Comparison of ENCODE assay signal across 9 cellular contexts in genomic region chr2:164014068-164014577, GRCh38.
DNase-seq lines count a peak whose midpoint lies in the region; ATAC-seq, FAIRE-seq and TF ChIP-seq lines count a peak whose summit lies in the region.
"Had no signal": no experiment of that assay in that cellular context is flagged by ENCODE, and none has a peak within 500 bp of the region (broad histone marks: within the 10 kb centered on the region; RNA-seq: fewer than 3 reads in every experiment).

No MANE protein-coding gene starts in this region.

- no peak overlapping the region for H3K27ac Mint-ChIP-seq in endodermal cell
- H3K27ac Mint-ChIP-seq: dendritic cell treated with granulocyte-macrophage colony-stimulating factor and Interleukin-4, amounts not matched to agents 40 ng/mL and 50 ng/mL, for 4 days; immature natural killer cell had no signal

- H3K4me3 Mint-ChIP-seq in endodermal cell: no peak overlapping the region
- H3K4me3 Mint-ChIP-seq: dendritic cell treated with granulocyte-macrophage colony-stimulating factor and Interleukin-4, amounts not matched to agents 40 ng/mL and 50 ng/mL, for 4 days; immature natural killer cell had no signal

- no peak for FAIRE-seq in kidney (lab: Jason Lieb, UNC)

- H3K4me1 ChIP-seq in endodermal cell (ENCODE audit: control insufficient read depth, insufficient read depth, low read length) (no peaks in the 10 kb centered on the region), left lung (no peaks in the 10 kb centered on the region), kidney (ENCODE audit: control insufficient read depth in 1 of 2, insufficient read depth in 1 of 2, low read depth in 1 of 2, low read length in 2 of 2) (peaks cover 0 to 3% of the 10 kb centered on the region in 2 donors)

- peak; percentile 31 to 67 for DNase-seq in NCI-H2081 (lab: John Stamatoyannopoulos, UW)
- no peak for DNase-seq in endodermal cell
- no peak for DNase-seq in left lung
- DNase-seq in superior temporal gyrus (ENCODE audit: extremely low spot score): peak; percentile 93
- DNase-seq in stimulated activated naive CD4-positive, alpha-beta T cell (lab: John Stamatoyannopoulos, UW): no peak
- no peak for DNase-seq in kidney
- DNase-seq in activated CD4-positive, alpha-beta T cell treated with anti-CD3 and anti-CD28 coated beads for 4 hours: no peak
- DNase-seq: immature natural killer cell had no signal

- peak overlapping the region; percentile 99 for H3K27ac ChIP-seq in endodermal cell (ENCODE audit: low read depth, low read length)
- H3K27ac ChIP-seq in left lung: no peak overlapping the region
- H3K27ac ChIP-seq in kidney (ENCODE audit: low read depth in 2 of 2, low read length in 2 of 2): no peak overlapping the region

- H3K36me3 ChIP-seq in endodermal cell (ENCODE audit: control insufficient read depth, insufficient read depth, low read length) (no peaks in the 10 kb centered on the region), left lung (no peaks in the 10 kb centered on the region), kidney (ENCODE audit: control insufficient read depth in 1 of 2, insufficient read depth in 2 of 2, low read length in 2 of 2) (no peaks in the 10 kb centered on the region)

- H3K9ac ChIP-seq in endodermal cell (ENCODE audit: extremely low read depth, low read length, poor library complexity, severe bottlenecking) (no peak overlapping the region), kidney (ENCODE audit: low read length in 2 of 2) (no peak overlapping the region)

- WGBS in endodermal cell (ENCODE audit: insufficient coverage in 1 of 2, insufficient read length in 1 of 2), 2 experiments: 59 to 74% methylated on average over 8 of the region's 8 CpGs

- H3K27me3 Mint-ChIP-seq in endodermal cell (ENCODE audit: insufficient read depth): no peaks in the 10 kb centered on the region
- H3K27me3 Mint-ChIP-seq: dendritic cell treated with granulocyte-macrophage colony-stimulating factor and Interleukin-4, amounts not matched to agents 40 ng/mL and 50 ng/mL, for 4 days had no signal

- peaks cover 5% of the 10 kb centered on the region for H3K4me1 Mint-ChIP-seq in endodermal cell
- H3K4me1 Mint-ChIP-seq: immature natural killer cell had no signal

- H3K9me3 ChIP-seq in endodermal cell (ENCODE audit: control insufficient read depth, low read length) (no peaks in the 10 kb centered on the region), left lung (no peaks in the 10 kb centered on the region), kidney (ENCODE audit: control insufficient read depth in 1 of 2, low read length in 2 of 2) (no peaks in the 10 kb centered on the region)

- no peak for TF ChIP-seq CTCF in endodermal cell (conservative IDR thresholded peaks at IDR 0.05)
- no peak for TF ChIP-seq CTCF in left lung (IDR thresholded peaks at IDR 0.05)
- TF ChIP-seq CTCF in kidney (IDR thresholded peaks at IDR 0.05; ENCODE audit: borderline replicate concordance, extremely low read depth, insufficient read depth): no peak

- H3K27me3 ChIP-seq in endodermal cell (ENCODE audit: control insufficient read depth, insufficient read depth, low read length, poor library complexity, severe bottlenecking) (no peaks in the 10 kb centered on the region), left lung (no peaks in the 10 kb centered on the region)

- H3K9me3 Mint-ChIP-seq in endodermal cell: no peaks in the 10 kb centered on the region
- H3K9me3 Mint-ChIP-seq: dendritic cell treated with granulocyte-macrophage colony-stimulating factor and Interleukin-4, amounts not matched to agents 40 ng/mL and 50 ng/mL, for 4 days had no signal

- intact Hi-C loops in left lung (cut with DNase I) (no loop called here), kidney (cut with DNase I) (no loop called here)

- H3K4me3 ChIP-seq in endodermal cell (ENCODE audit: low read length): no peak overlapping the region
- no peak overlapping the region for H3K4me3 ChIP-seq in left lung
- H3K4me3 ChIP-seq in kidney (ENCODE audit: low read length in 2 of 2): no peak overlapping the region

- H3K36me3 Mint-ChIP-seq in endodermal cell (ENCODE audit: low read depth): no peaks in the 10 kb centered on the region
- H3K36me3 Mint-ChIP-seq: immature natural killer cell had no signal

- peak; percentile 33 for ATAC-seq in left lung

Comparison
In these comparisons a context has a peak if more than half of its experiments do, and no peak if none do; other contexts are left out.
1. DNase-seq: peak in NCI-H2081 (2 of 2) and superior temporal gyrus (single experiment); none in endodermal cell (single experiment), left lung (0 of 2), stimulated activated naive CD4-positive, alpha-beta T cell (0 of 6), kidney (single experiment) and activated CD4-positive, alpha-beta T cell treated with anti-CD3 and anti-CD28 coated beads for 4 hours (0 of 2).